9 cellular contexts compared by ENCODE assay signal in the genomic region with DNA sequence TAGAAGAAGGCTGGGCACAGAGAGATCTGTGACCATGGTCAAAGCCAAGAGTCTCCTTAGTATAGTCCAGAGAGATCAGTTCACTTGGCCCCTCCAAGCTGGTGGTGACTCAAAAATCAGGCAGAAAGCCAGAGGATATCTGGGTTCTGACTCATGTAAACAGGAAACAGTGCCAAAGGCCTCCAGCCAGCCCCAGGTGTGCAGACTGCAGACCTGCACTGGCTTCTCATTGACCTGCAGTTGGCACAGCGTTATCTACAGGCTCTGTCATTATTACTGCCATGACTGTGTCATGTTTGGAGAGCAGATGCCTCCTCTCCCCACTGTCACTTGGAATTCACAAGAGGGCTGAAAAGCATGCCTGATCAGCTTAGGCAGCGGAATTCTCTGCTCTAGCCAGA.
DNase-seq lines count a peak whose midpoint lies in the region; ATAC-seq lines count a peak whose summit lies in the region.
"Had no signal": no experiment of that assay in that cellular context is flagged by ENCODE, and none has a peak within 500 bp of the region (broad histone marks: within the 10 kb centered on the region; RNA-seq: fewer than 3 reads in every experiment).

No MANE protein-coding gene starts in this region.

- DNase-seq in DMS153 (lab: John Stamatoyannopoulos, UW) (peak; percentile 95), NCI-H446 (lab: John Stamatoyannopoulos, UW) (peak; percentile 50 to 85), epithelial cell of prostate (ENCODE audit: low read depth, low spot score) (peak; percentile 44), occipital lobe (lab: John Stamatoyannopoulos, UW) (peak; percentile 17), putamen (ENCODE audit: low spot score) (no peak), KG1 (lab: John Stamatoyannopoulos, UW) (no peak)
- no peak for DNase-seq in stimulated activated naive CD8-positive, alpha-beta T cell treated with anti-CD3 and anti-CD28 coated beads, Interleukin-15, amount 100 ng/mL, for 72 hours
- DNase-seq: T-helper 2 cell had no signal

- no peak overlapping the region for H3K27ac Mint-ChIP-seq in stimulated activated naive CD8-positive, alpha-beta T cell treated with anti-CD3 and anti-CD28 coated beads, Interleukin-15, amount 100 ng/mL, for 72 hours

- no peaks in the 10 kb centered on the region for H3K27me3 Mint-ChIP-seq in stimulated activated naive CD8-positive, alpha-beta T cell treated with anti-CD3 and anti-CD28 coated beads, Interleukin-15, amount 100 ng/mL, for 72 hours

- peaks cover 0 to 5% of the 10 kb centered on the region in 2 donors for H3K9me3 Mint-ChIP-seq in stimulated activated naive CD8-positive, alpha-beta T cell treated with anti-CD3 and anti-CD28 coated beads, Interleukin-15, amount 100 ng/mL, for 72 hours

- H3K4me1 Mint-ChIP-seq in stimulated activated naive CD8-positive, alpha-beta T cell treated with anti-CD3 and anti-CD28 coated beads, Interleukin-15, amount 100 ng/mL, for 72 hours: no peaks in the 10 kb centered on the region

- peak overlapping the region; percentile 26 for H3K27ac ChIP-seq in epithelial cell of prostate

- no peak overlapping the region for H3K4me3 Mint-ChIP-seq in stimulated activated naive CD8-positive, alpha-beta T cell treated with anti-CD3 and anti-CD28 coated beads, Interleukin-15, amount 100 ng/mL, for 72 hours

- no peak for ATAC-seq in GM18520 (IDR thresholded peaks at IDR 0.05; ENCODE audit: unreplicated experiment)
- no peak for ATAC-seq in stimulated activated naive CD8-positive, alpha-beta T cell treated with anti-CD3 and anti-CD28 coated beads, Interleukin-15, amount 100 ng/mL, for 72 hours

Comparison
In these comparisons a context has a peak if more than half of its experiments do, and no peak if none do; other contexts are left out.
1. DNase-seq: peak in DMS153 (single experiment), NCI-H446 (2 of 2), epithelial cell of prostate (single experiment) and occipital lobe (single experiment); none in putamen (single experiment), stimulated activated naive CD8-positive, alpha-beta T cell treated with anti-CD3 and anti-CD28 coated beads, Interleukin-15, amount 100 ng/mL, for 72 hours (0 of 2) and KG1 (single experiment).